ENCODE assay signal across 34 cellular contexts in the genomic region with DNA sequence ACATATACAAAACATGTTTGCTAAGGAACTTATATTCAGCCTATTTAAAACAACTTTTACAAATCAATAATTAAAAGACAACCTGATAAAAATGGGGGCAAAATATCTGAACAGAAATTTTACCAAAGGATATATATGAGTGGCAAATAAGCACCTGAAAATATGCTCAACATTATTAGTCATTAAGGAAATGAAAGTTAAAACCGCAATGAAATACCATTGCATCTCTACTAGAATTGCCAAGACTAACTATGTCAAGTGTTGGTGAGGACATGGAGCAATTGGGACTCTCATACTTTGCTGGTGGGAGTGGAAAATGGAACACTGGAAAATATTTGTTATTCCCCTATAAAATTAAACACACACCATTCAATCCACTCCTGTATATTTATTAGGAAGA.
"Had no signal": no experiment of that assay in that cellular context is flagged by ENCODE, and none has a peak within 500 bp of the region (broad histone marks: within the 10 kb centered on the region; RNA-seq: fewer than 3 reads in every experiment).

No MANE protein-coding gene starts in this region.

- H2AFZ ChIP-seq: PC-9 had no signal

- H3K4me3 ChIP-seq: MG63, PC-9, SJCRH30, SK-N-MC had no signal

- DNase-seq: Kasumi-1, MG63, NCI-H1048, NCI-H1092 treated with DMSO at 0.1 percent for 48 hours, NCI-H1105 treated with DMSO at 0.1 percent for 48 hours, NCI-H1417, NCI-H1436, NCI-H146, NCI-H1694, NCI-H187, NCI-H1930, NCI-H2029 treated with DMSO at 0.1 percent for 48 hours, NCI-H2081 treated with DMSO at 0.1 percent for 48 hours, NCI-H2107, NCI-H2171, NCI-H226, NCI-H446 treated with DMSO at 0.1 percent for 48 hours, NCI-H510A, NCI-H524, NCI-H526, NCI-H69, NCI-H748 treated with DMSO at 0.1 percent for 48 hours, NCI-H82, PC-9, SHP77, SIG-M5, SJCRH30, SW 1271, T-helper 1 cell had no signal

- ATAC-seq: Panc1, Right ventricle myocardium inferior, SK-N-SH treated with all-trans-retinoic acid at 6 μM for 48 hours had no signal

- H3K27ac ChIP-seq: PC-9, RWPE1, SJCRH30, SK-N-MC had no signal

- H3K27me3 ChIP-seq: MG63, SJCRH30 had no signal

- H3K36me3 ChIP-seq: MG63, SJCRH30 had no signal

- H3K4me1 ChIP-seq: SJCRH30 had no signal

- H3K4me2 ChIP-seq: PC-9 had no signal

- H3K9me3 ChIP-seq: MG63, SJCRH30 had no signal
